1 cellular context compared by ENCODE assay signal in genomic region chr15:39587910-39588530, GRCh38.
TF ChIP-seq lines count a peak whose summit lies in the region.

No MANE protein-coding gene starts in this region.

TF ChIP-seq in SK-N-SH, 30 proteins besides CTCF, POLR2A, EP300 and RAD21 (continued from another document):
- no peak for TF ChIP-seq ZBTB33 (IDR thresholded peaks at IDR 0.05; ENCODE audit: borderline replicate concordance, low read depth)
- TF ChIP-seq ELF1 (IDR thresholded peaks at IDR 0.05), result no peak
- no peak for TF ChIP-seq MXI1 (IDR thresholded peaks at IDR 0.05; ENCODE audit: low read depth, low read length)
- no peak for TF ChIP-seq REST (IDR thresholded peaks at IDR 0.05; ENCODE audit: low read depth, low read length)
- TF ChIP-seq TAF1 (IDR thresholded peaks at IDR 0.05; ENCODE audit: borderline replicate concordance, low read depth, low read length), result no peak
- no peak for TF ChIP-seq MAX (IDR thresholded peaks at IDR 0.05; ENCODE audit: low read depth)
- TF ChIP-seq EZH2phosphoT487 (IDR thresholded peaks at IDR 0.05; ENCODE audit: borderline replicate concordance, low read depth), result no peak
